Comparison of ENCODE assay signal across 27 cellular contexts in the genomic region with DNA sequence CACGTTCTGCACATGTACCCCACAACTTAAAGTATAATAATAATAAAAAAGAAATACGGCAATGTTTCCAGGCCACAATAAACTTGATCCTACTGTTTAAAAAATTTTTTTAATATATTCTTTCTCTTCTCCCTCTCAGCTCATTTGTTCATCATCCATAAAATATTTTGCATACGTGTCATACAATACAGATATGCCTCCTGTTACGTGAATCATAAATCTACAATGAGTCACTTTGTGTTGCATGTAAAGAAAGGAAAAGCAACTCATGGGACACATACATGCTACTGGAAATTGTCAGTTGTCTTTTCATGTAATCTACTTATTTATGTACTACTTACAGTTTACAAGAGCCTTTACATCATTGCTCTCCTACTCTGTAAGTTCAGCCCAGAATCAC. TPM values are rescaled to one million over a fixed set of nuclear protein-coding genes. Genes with fewer than 3 reads are reported as not detected.
"Had no signal": no experiment of that assay in that cellular context is flagged by ENCODE, and none has a peak within 500 bp of the region (broad histone marks: within the 10 kb centered on the region; RNA-seq: fewer than 3 reads in every experiment).

No MANE protein-coding gene starts in this region.

- H3K4me1 ChIP-seq: pancreas, psoas muscle had no signal

- H3K27me3 ChIP-seq: pancreas, right atrium auricular region, upper lobe of right lung had no signal

- H3K4me3 ChIP-seq: heart right ventricle, pancreas, psoas muscle, right atrium auricular region, thoracic aorta, upper lobe of right lung had no signal

- H3K27ac ChIP-seq: heart right ventricle, pancreas, psoas muscle, right atrium auricular region, thoracic aorta, upper lobe of right lung had no signal

- H3K4me3 Mint-ChIP-seq: activated naive CD4-positive, alpha-beta T cell treated with anti-CD3 and anti-CD28 coated beads for 36 hours; activated naive CD8-positive, alpha-beta T cell treated with anti-CD3 and anti-CD28 coated beads, Interleukin-2, amount 10 ng/mL, durations not matched to agents 7 days and 5 days; nephron had no signal

- H3K27ac Mint-ChIP-seq: activated naive CD4-positive, alpha-beta T cell treated with anti-CD3 and anti-CD28 coated beads for 36 hours; activated naive CD8-positive, alpha-beta T cell treated with anti-CD3 and anti-CD28 coated beads, Interleukin-2, amount 10 ng/mL, durations not matched to agents 7 days and 5 days; nephron had no signal

- H3K36me3 ChIP-seq: heart right ventricle, pancreas, right atrium auricular region, thoracic aorta, upper lobe of right lung had no signal

- H3K36me3 Mint-ChIP-seq: activated naive CD8-positive, alpha-beta T cell treated with anti-CD3 and anti-CD28 coated beads, Interleukin-2, amount 10 ng/mL, durations not matched to agents 7 days and 5 days had no signal

- FAIRE-seq: keratinocyte, pancreas had no signal

- DNase-seq: activated CD4-positive, alpha-beta T cell treated with anti-CD3 and anti-CD28 coated beads for 1 hour; activated CD4-positive, alpha-beta T cell treated with anti-CD3 and anti-CD28 coated beads, Interleukin-2, amount 50 U/mL, for 4 hours; activated CD8-positive, alpha-beta memory T cell treated with anti-CD3 and anti-CD28 coated beads for 24 hours; activated CD8-positive, alpha-beta memory T cell treated with anti-CD3 and anti-CD28 coated beads, Interleukin-2, amount 50 U/mL, for 48 hours; activated effector memory CD4-positive, alpha-beta T cell treated with Interleukin-2 at 50 U/mL for 16 hours; activated naive CD4-positive, alpha-beta T cell treated with anti-CD3 and anti-CD28 coated beads for 36 hours; activated naive CD8-positive, alpha-beta T cell treated with anti-CD3 and anti-CD28 coated beads, Interleukin-2, amount 10 ng/mL, durations not matched to agents 7 days and 5 days; activated T-cell treated with anti-CD3 and anti-CD28 coated beads, Interleukin-2, amount 50 U/mL, for 48 hours; dermis blood vessel endothelial cell; effector CD8-positive, alpha-beta T cell; heart right ventricle; left colon; mesenchymal stem cell; pancreas; psoas muscle; stimulated activated CD4-positive, alpha-beta T cell treated with anti-CD3 and anti-CD28 coated beads, Interleukin-4, amount 100 ng/mL, for 24 hours; stimulated activated naive CD4-positive, alpha-beta T cell treated with Interleukin-2 at 50 U/mL for 16 hours; upper lobe of right lung had no signal

- H3K4me1 Mint-ChIP-seq: activated naive CD8-positive, alpha-beta T cell treated with anti-CD3 and anti-CD28 coated beads, Interleukin-2, amount 10 ng/mL, durations not matched to agents 7 days and 5 days had no signal

- H3K9me3 ChIP-seq: heart right ventricle, pancreas, psoas muscle, right atrium auricular region, thoracic aorta, upper lobe of right lung had no signal

- H3K9me3 Mint-ChIP-seq: activated naive CD4-positive, alpha-beta T cell treated with anti-CD3 and anti-CD28 coated beads for 36 hours; activated naive CD8-positive, alpha-beta T cell treated with anti-CD3 and anti-CD28 coated beads, Interleukin-2, amount 10 ng/mL, durations not matched to agents 7 days and 5 days; nephron had no signal

RNA-seq across cellular contexts. Expression of a gene that starts 1.1 kb away (rescaled TPM):
- total RNA-seq: activated naive CD4-positive, alpha-beta T cell treated with anti-CD3 and anti-CD28 coated beads for 36 hours; activated naive CD8-positive, alpha-beta T cell treated with anti-CD3 and anti-CD28 coated beads, Interleukin-2, amount 10 ng/mL, durations not matched to agents 7 days and 5 days; cardiac septum; dermis blood vessel endothelial cell; esophagus mucosa; fibroblast of villous mesenchyme; heart right ventricle; left colon; lower leg skin; mononuclear cell; pancreas; psoas muscle; right atrium auricular region; thoracic aorta; upper lobe of right lung had no signal
- polyA plus RNA-seq: heart right ventricle, keratinocyte, pancreas, psoas muscle had no signal
